ENCODE assay signal across 13 cellular contexts in genomic region chrX:41518127-41518840, GRCh38.
A peak's percentile ranks its signal among the peaks of the same experiment; 100 is the strongest.
DNase-seq lines count a peak whose midpoint lies in the region; ATAC-seq lines count a peak whose summit lies in the region.
"Had no signal": no experiment of that assay in that cellular context is flagged by ENCODE, and none has a peak within 500 bp of the region (broad histone marks: within the 10 kb centered on the region; RNA-seq: fewer than 3 reads in every experiment).

No MANE protein-coding gene starts in this region.

- DNase-seq in activated effector memory CD4-positive, alpha-beta T cell treated with anti-CD3 and anti-CD28 coated beads, Interleukin-2, amount 50 U/mL, for 16 hours: peak; percentile 75
- DNase-seq in activated effector memory CD4-positive, alpha-beta T cell treated with Interleukin-2 at 50 U/mL for 16 hours: no peak
- DNase-seq in activated T-cell treated with anti-CD3 and anti-CD28 coated beads, Interleukin-2, amount 50 U/mL, for 72 hours: peak; percentile 51 to 65
- no peak for DNase-seq in naive thymus-derived CD8-positive, alpha-beta T cell
- DNase-seq in stimulated activated naive B cell treated with anti-CD40 and anti-IgM and Interleukin-4, amounts not matched to agents 10 μg/mL and 1 μg/mL and 100 μg/mL, for 72 hours: no peak
- DNase-seq in NCI-H146 (lab: John Stamatoyannopoulos, UW) (no peak), NCI-H187 treated with DMSO at 0.1 percent for 48 hours (lab: John Stamatoyannopoulos, UW) (no peak)
- DNase-seq: ACHN, left lung, NCI-H2227 treated with DMSO at 0.1 percent for 48 hours, right cardiac atrium had no signal

- peaks cover 0 to 2% of the 10 kb centered on the region in 2 donors for H3K36me3 Mint-ChIP-seq in activated T-cell treated with anti-CD3 and anti-CD28 coated beads, Interleukin-2, amount 50 U/mL, for 72 hours (ENCODE audit: insufficient read depth in 2 of 2)
- H3K36me3 Mint-ChIP-seq in naive thymus-derived CD8-positive, alpha-beta T cell: peaks cover 0 to 28% (median 0%) of the 10 kb centered on the region in 3 donors
- peaks cover 5 to 7% of the 10 kb centered on the region in 2 donors for H3K36me3 Mint-ChIP-seq in stimulated activated naive B cell treated with anti-CD40 and anti-IgM and Interleukin-4, amounts not matched to agents 10 μg/mL and 1 μg/mL and 100 μg/mL, for 72 hours

- POLR2A ChIA-PET in naive thymus-derived CD8-positive, alpha-beta T cell (lab: Charles Lee): no interaction called here

- peak; percentile 91 to 93 for ATAC-seq in activated T-cell treated with anti-CD3 and anti-CD28 coated beads, Interleukin-2, amount 50 U/mL, for 72 hours (replicated peaks in 1 of 2)
- ATAC-seq in naive thymus-derived CD8-positive, alpha-beta T cell: peak in 1 of 2 donors; percentile 14
- ATAC-seq in stimulated activated naive B cell treated with anti-CD40 and anti-IgM and Interleukin-4, amounts not matched to agents 10 μg/mL and 1 μg/mL and 100 μg/mL, for 72 hours (replicated peaks): peak; percentile 63 to 66
- ATAC-seq in GM18520 (IDR thresholded peaks at IDR 0.05; ENCODE audit: unreplicated experiment): no peak
- ATAC-seq: HepG2, left lung, right cardiac atrium had no signal

- peak overlapping the region; percentile 42 to 64 for H3K4me3 Mint-ChIP-seq in activated T-cell treated with anti-CD3 and anti-CD28 coated beads, Interleukin-2, amount 50 U/mL, for 72 hours
- H3K4me3 Mint-ChIP-seq in naive thymus-derived CD8-positive, alpha-beta T cell: no peak overlapping the region
- H3K4me3 Mint-ChIP-seq in stimulated activated naive B cell treated with anti-CD40 and anti-IgM and Interleukin-4, amounts not matched to agents 10 μg/mL and 1 μg/mL and 100 μg/mL, for 72 hours: no peak overlapping the region

- H3K27ac Mint-ChIP-seq in activated T-cell treated with anti-CD3 and anti-CD28 coated beads, Interleukin-2, amount 50 U/mL, for 72 hours: peak overlapping the region; percentile 72
- peak overlapping the region in 8 of 10 donors; percentile 0 to 85 (median 58) for H3K27ac Mint-ChIP-seq in naive thymus-derived CD8-positive, alpha-beta T cell
- H3K27ac Mint-ChIP-seq in stimulated activated naive B cell treated with anti-CD40 and anti-IgM and Interleukin-4, amounts not matched to agents 10 μg/mL and 1 μg/mL and 100 μg/mL, for 72 hours: peak overlapping the region; percentile 25

- H3K9me3 Mint-ChIP-seq in activated T-cell treated with anti-CD3 and anti-CD28 coated beads, Interleukin-2, amount 50 U/mL, for 72 hours: no peaks in the 10 kb centered on the region
- no peaks in the 10 kb centered on the region for H3K9me3 Mint-ChIP-seq in naive thymus-derived CD8-positive, alpha-beta T cell
- H3K9me3 Mint-ChIP-seq in stimulated activated naive B cell treated with anti-CD40 and anti-IgM and Interleukin-4, amounts not matched to agents 10 μg/mL and 1 μg/mL and 100 μg/mL, for 72 hours: no peaks in the 10 kb centered on the region

- peaks cover 38% of the 10 kb centered on the region for H3K4me1 Mint-ChIP-seq in activated T-cell treated with anti-CD3 and anti-CD28 coated beads, Interleukin-2, amount 50 U/mL, for 72 hours (ENCODE audit: low read depth)
- peaks cover 13 to 27% (median 26%) of the 10 kb centered on the region in 4 donors for H3K4me1 Mint-ChIP-seq in naive thymus-derived CD8-positive, alpha-beta T cell
- H3K4me1 Mint-ChIP-seq in stimulated activated naive B cell treated with anti-CD40 and anti-IgM and Interleukin-4, amounts not matched to agents 10 μg/mL and 1 μg/mL and 100 μg/mL, for 72 hours: peaks cover 9 to 10% of the 10 kb centered on the region in 2 donors

- H3K27me3 Mint-ChIP-seq in activated T-cell treated with anti-CD3 and anti-CD28 coated beads, Interleukin-2, amount 50 U/mL, for 72 hours (ENCODE audit: low read depth): peaks cover 50% of the 10 kb centered on the region
- H3K27me3 Mint-ChIP-seq in naive thymus-derived CD8-positive, alpha-beta T cell: no peaks in the 10 kb centered on the region
- H3K27me3 Mint-ChIP-seq in stimulated activated naive B cell treated with anti-CD40 and anti-IgM and Interleukin-4, amounts not matched to agents 10 μg/mL and 1 μg/mL and 100 μg/mL, for 72 hours: peaks cover 0 to 6% of the 10 kb centered on the region in 2 donors

Comparison
In these comparisons a context has a peak if more than half of its experiments do, and no peak if none do; other contexts are left out.
1. DNase-seq: peak in activated effector memory CD4-positive, alpha-beta T cell treated with anti-CD3 and anti-CD28 coated beads, Interleukin-2, amount 50 U/mL, for 16 hours (single experiment) and activated T-cell treated with anti-CD3 and anti-CD28 coated beads, Interleukin-2, amount 50 U/mL, for 72 hours (2 of 2); none in activated effector memory CD4-positive, alpha-beta T cell treated with Interleukin-2 at 50 U/mL for 16 hours (single experiment), naive thymus-derived CD8-positive, alpha-beta T cell (0 of 10), stimulated activated naive B cell treated with anti-CD40 and anti-IgM and Interleukin-4, amounts not matched to agents 10 μg/mL and 1 μg/mL and 100 μg/mL, for 72 hours (single experiment), NCI-H146 (single experiment) and NCI-H187 treated with DMSO at 0.1 percent for 48 hours (single experiment).
2. H3K4me3 Mint-ChIP-seq: peak in activated T-cell treated with anti-CD3 and anti-CD28 coated beads, Interleukin-2, amount 50 U/mL, for 72 hours (2 of 2); none in naive thymus-derived CD8-positive, alpha-beta T cell (0 of 10) and stimulated activated naive B cell treated with anti-CD40 and anti-IgM and Interleukin-4, amounts not matched to agents 10 μg/mL and 1 μg/mL and 100 μg/mL, for 72 hours (0 of 2).
3. Peak in every context shown above with its lines, with median percentiles within 50 percentile points of each other: H3K27ac Mint-ChIP-seq.